Comparison of ENCODE assay signal across 8 cellular contexts in the genomic region with DNA sequence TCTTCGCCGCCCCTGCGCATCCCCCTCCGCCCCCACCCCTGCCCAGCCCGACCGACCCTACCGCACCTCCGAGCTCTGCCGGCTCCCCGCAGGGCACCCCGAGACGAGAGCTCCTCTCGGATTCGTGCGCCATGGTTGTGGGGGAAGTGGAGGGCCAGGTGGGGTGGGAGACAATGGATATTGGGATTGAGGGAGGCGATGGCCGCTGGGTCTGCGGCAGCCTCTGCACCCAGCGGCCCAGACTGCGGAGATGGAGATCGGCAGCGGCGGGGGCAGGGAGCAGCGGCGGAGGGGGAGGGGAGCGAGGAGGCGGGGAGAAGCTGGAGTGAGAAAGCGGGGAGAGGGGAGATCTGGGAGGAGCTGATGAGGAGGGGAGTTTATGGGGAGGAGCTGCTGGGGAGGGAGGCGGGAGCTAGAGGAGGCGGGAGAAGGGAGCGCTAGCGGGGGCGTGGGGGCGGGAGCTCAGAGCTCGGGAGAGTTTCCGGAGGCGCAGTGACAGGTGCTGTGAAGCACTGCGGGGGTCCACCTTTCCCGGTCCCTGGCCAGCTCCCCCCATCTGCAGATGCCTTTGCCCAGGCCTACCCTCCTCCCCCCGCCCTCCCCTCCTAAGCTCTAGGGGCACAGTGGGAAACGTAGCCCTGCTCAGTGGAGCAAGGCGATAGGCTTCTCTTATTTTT. TPM values are rescaled to one million over a fixed set of nuclear protein-coding genes. Genes with fewer than 3 reads are reported as not detected.
A peak's percentile ranks its signal among the peaks of the same experiment; 100 is the strongest.
DNase-seq lines count a peak whose midpoint lies in the region; ATAC-seq and TF ChIP-seq lines count a peak whose summit lies in the region.

A gene (minus strand): TSS at position 352 of the 677 bp plus-strand sequence. CDS start 219 bp downstream, at position 133.

- peaks cover 25% of the 10 kb centered on the region for H3K4me1 Mint-ChIP-seq in type B pancreatic cell (ENCODE audit: unreplicated experiment)

- H3K9me3 ChIP-seq in SK-N-SH = no peaks in the 10 kb centered on the region
- no peaks in the 10 kb centered on the region for H3K9me3 ChIP-seq in adrenal gland (replicated peaks in 1 of 3)
- no peaks in the 10 kb centered on the region for H3K9me3 ChIP-seq in left ventricle myocardium inferior (replicated peaks)

- H3K36me3 Mint-ChIP-seq in type B pancreatic cell = peaks cover 14% of the 10 kb centered on the region

- no peaks in the 10 kb centered on the region for H3F3A ChIP-seq in SK-N-SH (replicated peaks; ENCODE audit: insufficient read depth)

- no peak for ATAC-seq in GM19035 (IDR thresholded peaks at IDR 0.05; ENCODE audit: unreplicated experiment)

- TF ChIP-seq RAD21 in SK-N-SH (IDR thresholded peaks at IDR 0.05; ENCODE audit: low read length) = no peak

- H3K4me3 Mint-ChIP-seq in type B pancreatic cell = peak within 1 kb of the TSS; percentile 96

- POLR2A ChIA-PET in SK-N-SH (lab: Yijun Ruan, JAX) = interaction anchor here (0.7 to 2.8 kb wide), 3 partner anchors 15 to 70 kb away, joined by 3 to 36 read pairs (median 5); a partner anchor contains a TSS

- CTCF ChIA-PET in SK-N-SH (lab: Yijun Ruan, JAX) = interaction anchor here (0.7 to 1.2 kb wide), 5 partner anchors 8 to 50 kb away, joined by 3 to 7 read pairs (median 4); no protein-coding TSS in a partner anchor

- TF ChIP-seq CTCF in SK-N-SH (IDR thresholded peaks at IDR 0.05) = no peak
- TF ChIP-seq CTCF in adrenal gland (IDR thresholded peaks at IDR 0.05) = no peak
- no peak for TF ChIP-seq CTCF in left ventricle myocardium inferior (IDR thresholded peaks at IDR 0.05; ENCODE audit: borderline replicate concordance)
- no peak for TF ChIP-seq CTCF in type B pancreatic cell (conservative IDR thresholded peaks at IDR 0.05)

- H3K4me1 ChIP-seq in SK-N-SH (ENCODE audit: control insufficient read depth in 1 of 2, insufficient read depth in 2 of 2, low read depth in 1 of 2, low read length in 1 of 2) = peaks cover 0 to 16% of the 10 kb centered on the region in 2 experiments; a peak in 1 of 4 replicates
- peaks cover 0 to 8% of the 10 kb centered on the region in 2 donors for H3K4me1 ChIP-seq in adrenal gland (replicated peaks in 1 of 2)
- H3K4me1 ChIP-seq in left ventricle myocardium inferior = peaks cover 13% of the 10 kb centered on the region

- intact Hi-C loops in adrenal gland (cut with DNase I) = no loop called here
- intact Hi-C loops in left ventricle myocardium inferior (cut with micrococcal nuclease) = no loop called here
- intact Hi-C loops in posterior cingulate gyrus (cut with DNase I) = loop anchor here (2.0 kb wide), 1 partner anchor 31 kb away; no protein-coding TSS in a partner anchor

- H3K27ac ChIP-seq in SK-N-SH (ENCODE audit: low read depth in 2 of 2, low read length in 1 of 2) = peak within 1 kb of the TSS in 1 of 2 experiments; percentile 82; a peak in 2 of 4 replicates
- peak within 1 kb of the TSS in 1 of 5 donors; percentile 18 for H3K27ac ChIP-seq in adrenal gland
- H3K27ac ChIP-seq in left ventricle myocardium inferior (replicated peaks) = peak within 1 kb of the TSS; percentile 36

- H3K79me2 ChIP-seq in SK-N-SH (ENCODE audit: insufficient read depth) = no peaks in the 10 kb centered on the region; the same call in 1 of the 2 replicates

- H2AFZ ChIP-seq in SK-N-SH (ENCODE audit: low read depth) = peak within 1 kb of the TSS; percentile 91; the same call in 1 of the 2 replicates

- no peaks in the 10 kb centered on the region for H3K9me3 Mint-ChIP-seq in type B pancreatic cell

- DNase-seq in DMS79 treated with DMSO at 0.1 percent for 48 hours (lab: John Stamatoyannopoulos, UW) (peak; percentile 99), SK-N-SH (peak; percentile 93), adrenal gland (peak; percentile 67 to 86 (median 76)), left ventricle myocardium inferior (peak; percentile 75), posterior cingulate gyrus (peak; percentile 64 to 97 (median 74)), type B pancreatic cell (ENCODE audit: extremely low spot score, unreplicated experiment) (peak; percentile 83)
- peak; percentile 85 for DNase-seq in Jurkat, Clone E6-1 (ENCODE audit: low read depth, low spot score)

- H3K36me3 ChIP-seq in SK-N-SH (replicated peaks in 1 of 2; ENCODE audit: control insufficient read depth in 1 of 2, insufficient read depth in 2 of 2, low read length in 1 of 2) (peaks cover 0 to 5% of the 10 kb centered on the region in 2 experiments), adrenal gland (replicated peaks in 1 of 2) (no peaks in the 10 kb centered on the region), left ventricle myocardium inferior (no peaks in the 10 kb centered on the region)

- H3K27me3 ChIP-seq in SK-N-SH (ENCODE audit: insufficient read depth) (peaks cover 6% of the 10 kb centered on the region; the same call in 1 of the 2 replicates), adrenal gland (no peaks in the 10 kb centered on the region), left ventricle myocardium inferior (ENCODE audit: low read depth) (no peaks in the 10 kb centered on the region)

- no peaks in the 10 kb centered on the region for H4K20me1 ChIP-seq in SK-N-SH (ENCODE audit: insufficient read depth)

- H3K9ac ChIP-seq in SK-N-SH = peak within 1 kb of the TSS; percentile 80

- TF ChIP-seq EP300 in SK-N-SH (IDR thresholded peaks at IDR 0.05; ENCODE audit: borderline replicate concordance in 1 of 2, low read depth in 1 of 2, low read length in 1 of 2) = no peak

- TF ChIP-seq POLR2A in adrenal gland (IDR thresholded peaks at IDR 0.05) = no peak

- WGBS in SK-N-SH (ENCODE audit: low lambda C conversion rate) = 4% methylated on average over 39 of the region's 42 CpGs
- WGBS in adrenal gland, 4 donors = 1 to 4% (median 1%) methylated on average over 18 to 42 of the region's 42 CpGs

- no peaks in the 10 kb centered on the region for H3K9me2 ChIP-seq in SK-N-SH

- H3K4me2 ChIP-seq in SK-N-SH = peak within 1 kb of the TSS; percentile 89

- no peaks in the 10 kb centered on the region for H3K27me3 Mint-ChIP-seq in type B pancreatic cell

- H3K27ac Mint-ChIP-seq in type B pancreatic cell = peak within 1 kb of the TSS; percentile 75

- H3K4me3 ChIP-seq in Jurkat, Clone E6-1 (ENCODE audit: low read length) = peak within 1 kb of the TSS; percentile 72
- H3K4me3 ChIP-seq in SK-N-SH (ENCODE audit: low read depth in 2 of 2, low read length in 1 of 2) (peak within 1 kb of the TSS; percentile 75 to 77), adrenal gland (peak within 1 kb of the TSS; percentile 21 to 96 (median 50)), left ventricle myocardium inferior (peak within 1 kb of the TSS; percentile 74)

TF ChIP-seq in SK-N-SH, 30 proteins besides CTCF, POLR2A, EP300 and RAD21:
- 0 out of 2 replicates have a peak, but pooled peaks have one; percentile 11 for TF ChIP-seq TAF1 (IDR thresholded peaks at IDR 0.05; ENCODE audit: borderline replicate concordance, low read depth, low read length)
- TF ChIP-seq, protein P1, sequence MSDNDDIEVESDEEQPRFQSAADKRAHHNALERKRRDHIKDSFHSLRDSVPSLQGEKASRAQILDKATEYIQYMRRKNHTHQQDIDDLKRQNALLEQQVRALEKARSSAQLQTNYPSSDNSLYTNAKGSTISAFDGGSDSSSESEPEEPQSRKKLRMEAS (IDR thresholded peaks at IDR 0.05; ENCODE audit: low read depth) = 0 out of 2 replicates have a peak, but pooled peaks have one; percentile 27
- no peak for TF ChIP-seq NFIC (IDR thresholded peaks at IDR 0.05; ENCODE audit: borderline replicate concordance)
- peak; percentile 92 for TF ChIP-seq CHD2 (IDR thresholded peaks at IDR 0.05; ENCODE audit: low read length, partially characterized antibody)
- TF ChIP-seq RXRA (IDR thresholded peaks at IDR 0.05; ENCODE audit: borderline replicate concordance, low read depth) = no peak
- TF ChIP-seq GATA2 (CRISPR knock-in tag; IDR thresholded peaks at IDR 0.05) = peak; percentile 40; the same call in 1 of the 2 replicates
- TF ChIP-seq MXI1 (IDR thresholded peaks at IDR 0.05; ENCODE audit: low read depth, low read length) = peak; percentile 37; the same call in 1 of the 2 replicates

RNA-seq across cellular contexts. Expression of the gene that starts here (rescaled TPM):
- 17.9 TPM for polyA plus RNA-seq in Jurkat, Clone E6-1 (2012; ENCODE audit: insufficient read depth, insufficient read length)
- 7.5 and 9.1 TPM in 2 replicates for polyA plus RNA-seq in SK-N-SH (2012; rRNA removed)
- 7.0 and 7.7 TPM in 2 replicates for polyA plus RNA-seq in SK-N-SH (2012; cell fraction: cytosol; rRNA removed)
- 6.1 and 6.4 TPM in 2 replicates for polyA plus RNA-seq in SK-N-SH (2012; cell fraction: nucleus; rRNA removed)
- 10 to 100 TPM in 4 of 8 donors, 1 to 10 TPM in 4; 5.3 to 20.6 (median 8.7) TPM for total RNA-seq in adrenal gland
- polyA plus RNA-seq in adrenal gland = 1 to 10 TPM; 3.2 to 6.9 (median 6.4) TPM
- 3.4 TPM for total RNA-seq in left ventricle myocardium inferior
- total RNA-seq in type B pancreatic cell (ENCODE audit: low replicate concordance) = 16.2 and 75.8 TPM in 2 replicates
